8 cellular contexts compared by ENCODE assay signal in genomic region chr18:9613550-9614400, GRCh38. TPM values are rescaled to one million over a fixed set of nuclear protein-coding genes. Genes with fewer than 3 reads are reported as not detected.
DNase-seq lines count a peak whose midpoint lies in the region; ATAC-seq, FAIRE-seq and TF ChIP-seq lines count a peak whose summit lies in the region.

No MANE protein-coding gene starts in this region.

- H3K4me1 ChIP-seq in A549 = peaks cover 47% of the 10 kb centered on the region
- peaks cover 31% of the 10 kb centered on the region for H3K4me1 ChIP-seq in mononuclear cell (ENCODE audit: insufficient read depth, low read length)

- TF ChIP-seq EP300 in A549 (IDR thresholded peaks at IDR 0.05) = no peak

- peak overlapping the region; percentile 100 for H3K27ac ChIP-seq in A549

- DNase-seq in A549 (ENCODE audit: low read depth in 1 of 2, low spot score in 1 of 2) (peak in 1 of 2 experiments; percentile 52), NCI-H69 (lab: John Stamatoyannopoulos, UW) (peak; percentile 89), activated T-cell treated with anti-CD3 and anti-CD28 coated beads for 24 hours (ENCODE audit: low read depth) (peak; percentile 20), epithelial cell of esophagus (ENCODE audit: low read depth) (peak; percentile 72)
- DNase-seq in stimulated activated CD8-positive, alpha-beta memory T cell treated with anti-CD3 and anti-CD28 coated beads, Interleukin-7, amount 100 ng/mL, for 1 hour (ENCODE audit: low read depth in 2 of 2) = peak; percentile 3 to 11

- 0 out of 5 replicates have a peak, but pooled peaks of 1 of the 2 experiments have one; percentile 13 for TF ChIP-seq RAD21 in A549 (conservative IDR thresholded peaks at IDR 0.05 in 1 of 2, IDR thresholded peaks at IDR 0.05 in 1 of 2)

- CTCF ChIA-PET in A549 (lab: Yijun Ruan, JAX) = interaction anchor here (1.4 kb wide), 1 partner anchor 26 kb away, joined by 8 read pairs; no protein-coding TSS in a partner anchor

- no peaks in the 10 kb centered on the region for H3K27me3 ChIP-seq in mononuclear cell (ENCODE audit: insufficient read depth, low read length)

- TF ChIP-seq POLR2A in A549 (IDR thresholded peaks at IDR 0.05; ENCODE audit: low read length) (no peak), GM18505 (IDR thresholded peaks at IDR 0.05; ENCODE audit: borderline replicate concordance, extremely low read depth, insufficient read depth, insufficient read length) (peak; percentile 39)

- no peaks in the 10 kb centered on the region for H3K9me3 ChIP-seq in A549
- no peaks in the 10 kb centered on the region for H3K9me3 ChIP-seq in mononuclear cell (ENCODE audit: low read depth, low read length)

- peak overlapping the region; percentile 89 for H3K4me2 ChIP-seq in A549

- POLR2A ChIA-PET in A549 (lab: Yijun Ruan, JAX) = interaction anchor here (1.9 kb wide), 1 partner anchor 60 kb away, joined by 15 read pairs; no protein-coding TSS in a partner anchor

- WGBS in A549 (ENCODE audit: missing lambda C conversion rate) = 0% methylated on average over 4 of the region's 78 CpGs

- H3K4me3 ChIP-seq in A549 = peak overlapping the region; percentile 98
- peak overlapping the region; percentile 82 for H3K4me3 ChIP-seq in epithelial cell of esophagus (ENCODE audit: low read length)
- peak overlapping the region; percentile 63 for H3K4me3 ChIP-seq in mononuclear cell (ENCODE audit: low read length)

- FAIRE-seq in A549 (lab: Jason Lieb, UNC) = no peak

- TF ChIP-seq CTCF in A549 (IDR thresholded peaks at IDR 0.05) (no peak), epithelial cell of esophagus (IDR thresholded peaks at IDR 0.05; ENCODE audit: insufficient read depth, low read depth, low read length, missing control alignments) (no peak)

- peak; percentile 57 to 72 for ATAC-seq in A549
- ATAC-seq in GM18505 (IDR thresholded peaks at IDR 0.05; ENCODE audit: unreplicated experiment) = peak; percentile 41
- ATAC-seq in HG02973 (IDR thresholded peaks at IDR 0.05; ENCODE audit: unreplicated experiment) = peak; percentile 31

TF ChIP-seq in A549, 52 proteins besides CTCF, POLR2A, EP300 and RAD21:
- TF ChIP-seq, protein P1, sequence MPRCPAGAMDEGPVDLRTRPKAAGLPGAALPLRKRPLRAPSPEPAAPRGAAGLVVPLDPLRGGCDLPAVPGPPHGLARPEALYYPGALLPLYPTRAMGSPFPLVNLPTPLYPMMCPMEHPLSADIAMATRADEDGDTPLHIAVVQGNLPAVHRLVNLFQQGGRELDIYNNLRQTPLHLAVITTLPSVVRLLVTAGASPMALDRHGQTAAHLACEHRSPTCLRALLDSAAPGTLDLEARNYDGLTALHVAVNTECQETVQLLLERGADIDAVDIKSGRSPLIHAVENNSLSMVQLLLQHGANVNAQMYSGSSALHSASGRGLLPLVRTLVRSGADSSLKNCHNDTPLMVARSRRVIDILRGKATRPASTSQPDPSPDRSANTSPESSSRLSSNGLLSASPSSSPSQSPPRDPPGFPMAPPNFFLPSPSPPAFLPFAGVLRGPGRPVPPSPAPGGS (IDR thresholded peaks at IDR 0.05) = no peak; the same call in 2 of the 3 replicates
- TF ChIP-seq PHF8 (IDR thresholded peaks at IDR 0.05; ENCODE audit: borderline replicate concordance, low read depth) (peak; percentile 43; the same call in 1 of the 2 replicates), GATA3 (IDR thresholded peaks at IDR 0.05; ENCODE audit: borderline replicate concordance) (no peak), KDM5A (IDR thresholded peaks at IDR 0.05) (0 out of 2 replicates have a peak, but pooled peaks have one; percentile 20)
TF ChIP-seq in A549: peak in this region for 2.

RNA-seq across cellular contexts. Expression of gene PPP4R1, which starts 0.6 kb away (rescaled TPM):
- 94.5 and 97.3 TPM in 2 replicates for polyA plus RNA-seq in A549 (2011; rRNA removed)
- 50.8 and 63.9 TPM in 2 replicates for polyA plus RNA-seq in A549 (2012; cell fraction: cytosol; rRNA removed)
- 65.6 and 112 TPM in 2 replicates for polyA plus RNA-seq in A549 (2012; cell fraction: nucleus; rRNA removed)
- 40.1 to 46.1 TPM (median 41.5 TPM) in 3 replicates for polyA plus RNA-seq in A549 (2017; fragmentation: RNase III; extraction: RNeasy Plus Mini Kit Qiagen cat#74134 plus additional on column Dnase treatment)
- polyA minus RNA-seq in A549 (2011; rRNA and poly(A)+ RNA removed) = 159 and 172 TPM in 2 replicates
- 104 TPM for total RNA-seq in mononuclear cell
